ENCODE assay signal across 1 cellular context in the genomic region with DNA sequence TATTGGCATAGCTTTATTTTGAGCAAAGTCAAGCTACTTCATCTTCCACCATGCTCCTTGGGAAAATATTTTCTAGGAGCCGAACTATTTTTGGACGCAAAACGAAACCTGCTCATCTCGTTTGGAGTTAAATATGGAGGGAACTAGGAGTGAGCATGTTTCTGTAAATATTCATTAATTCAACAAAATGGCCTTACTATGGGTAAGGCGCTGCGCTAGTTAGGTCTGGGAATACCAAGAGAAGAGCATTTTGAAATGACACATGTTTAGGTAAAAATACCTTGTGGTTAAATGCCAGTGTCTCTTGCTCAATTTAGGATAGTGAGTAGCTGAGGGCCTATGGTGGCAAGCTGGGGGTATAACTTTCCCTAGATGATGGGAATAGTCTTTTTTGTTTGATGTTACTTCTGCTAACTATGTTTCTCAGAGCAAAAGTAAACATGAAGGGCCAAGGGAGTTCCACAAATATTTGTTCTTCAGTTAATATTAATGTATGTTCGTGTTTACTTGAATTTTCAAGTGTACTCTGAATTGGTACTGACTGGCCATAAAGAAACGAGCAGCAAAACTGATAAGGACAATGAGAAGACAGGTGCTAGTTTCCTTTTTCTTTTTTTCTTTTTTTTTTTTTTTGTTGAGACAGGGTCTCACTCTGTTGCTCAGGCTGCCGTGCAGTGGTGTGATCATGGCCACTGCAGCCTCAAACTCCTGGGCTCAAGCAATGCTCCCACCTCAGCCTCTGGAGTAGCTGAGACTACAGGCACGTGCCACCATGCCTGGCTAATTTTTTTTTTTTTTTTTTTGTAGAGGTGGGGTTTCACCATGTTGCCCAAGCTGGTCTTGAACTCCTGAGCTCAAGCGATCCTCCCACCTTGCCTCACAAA.
TF ChIP-seq lines count a peak whose summit lies in the region.

No MANE protein-coding gene starts in this region.

TF ChIP-seq in liver, 16 proteins besides CTCF, POLR2A, EP300 and RAD21 (continued from another document):
- TF ChIP-seq JUND (IDR thresholded peaks at IDR 0.05) (peak; percentile 21 to 68), FOXA1 (IDR thresholded peaks at IDR 0.05) (peak; percentile 94), HNF4G (IDR thresholded peaks at IDR 0.05) (no peak), SP1 (IDR thresholded peaks at IDR 0.05) (peak; percentile 23), HNF4A (conservative IDR thresholded peaks at IDR 0.05) (peak; percentile 44 to 79), NR2F2 (IDR thresholded peaks at IDR 0.05) (no peak)
- TF ChIP-seq, protein P1, sequence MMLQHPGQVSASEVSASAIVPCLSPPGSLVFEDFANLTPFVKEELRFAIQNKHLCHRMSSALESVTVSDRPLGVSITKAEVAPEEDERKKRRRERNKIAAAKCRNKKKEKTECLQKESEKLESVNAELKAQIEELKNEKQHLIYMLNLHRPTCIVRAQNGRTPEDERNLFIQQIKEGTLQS (IDR thresholded peaks at IDR 0.05), result no peak
- TF ChIP-seq, protein P2, sequence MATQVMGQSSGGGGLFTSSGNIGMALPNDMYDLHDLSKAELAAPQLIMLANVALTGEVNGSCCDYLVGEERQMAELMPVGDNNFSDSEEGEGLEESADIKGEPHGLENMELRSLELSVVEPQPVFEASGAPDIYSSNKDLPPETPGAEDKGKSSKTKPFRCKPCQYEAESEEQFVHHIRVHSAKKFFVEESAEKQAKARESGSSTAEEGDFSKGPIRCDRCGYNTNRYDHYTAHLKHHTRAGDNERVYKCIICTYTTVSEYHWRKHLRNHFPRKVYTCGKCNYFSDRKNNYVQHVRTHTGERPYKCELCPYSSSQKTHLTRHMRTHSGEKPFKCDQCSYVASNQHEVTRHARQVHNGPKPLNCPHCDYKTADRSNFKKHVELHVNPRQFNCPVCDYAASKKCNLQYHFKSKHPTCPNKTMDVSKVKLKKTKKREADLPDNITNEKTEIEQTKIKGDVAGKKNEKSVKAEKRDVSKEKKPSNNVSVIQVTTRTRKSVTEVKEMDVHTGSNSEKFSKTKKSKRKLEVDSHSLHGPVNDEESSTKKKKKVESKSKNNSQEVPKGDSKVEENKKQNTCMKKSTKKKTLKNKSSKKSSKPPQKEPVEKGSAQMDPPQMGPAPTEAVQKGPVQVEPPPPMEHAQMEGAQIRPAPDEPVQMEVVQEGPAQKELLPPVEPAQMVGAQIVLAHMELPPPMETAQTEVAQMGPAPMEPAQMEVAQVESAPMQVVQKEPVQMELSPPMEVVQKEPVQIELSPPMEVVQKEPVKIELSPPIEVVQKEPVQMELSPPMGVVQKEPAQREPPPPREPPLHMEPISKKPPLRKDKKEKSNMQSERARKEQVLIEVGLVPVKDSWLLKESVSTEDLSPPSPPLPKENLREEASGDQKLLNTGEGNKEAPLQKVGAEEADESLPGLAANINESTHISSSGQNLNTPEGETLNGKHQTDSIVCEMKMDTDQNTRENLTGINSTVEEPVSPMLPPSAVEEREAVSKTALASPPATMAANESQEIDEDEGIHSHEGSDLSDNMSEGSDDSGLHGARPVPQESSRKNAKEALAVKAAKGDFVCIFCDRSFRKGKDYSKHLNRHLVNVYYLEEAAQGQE (IDR thresholded peaks at IDR 0.05), result no peak
